Comparison of ENCODE assay signal across 1 cellular context in genomic region chr15:75193272-75193671, GRCh38.
TF ChIP-seq lines count a peak whose summit lies in the region.

No MANE protein-coding gene starts in this region.

TF ChIP-seq in GM23338, 12 proteins besides CTCF, POLR2A, EP300 and RAD21:
- TF ChIP-seq, protein P1, sequence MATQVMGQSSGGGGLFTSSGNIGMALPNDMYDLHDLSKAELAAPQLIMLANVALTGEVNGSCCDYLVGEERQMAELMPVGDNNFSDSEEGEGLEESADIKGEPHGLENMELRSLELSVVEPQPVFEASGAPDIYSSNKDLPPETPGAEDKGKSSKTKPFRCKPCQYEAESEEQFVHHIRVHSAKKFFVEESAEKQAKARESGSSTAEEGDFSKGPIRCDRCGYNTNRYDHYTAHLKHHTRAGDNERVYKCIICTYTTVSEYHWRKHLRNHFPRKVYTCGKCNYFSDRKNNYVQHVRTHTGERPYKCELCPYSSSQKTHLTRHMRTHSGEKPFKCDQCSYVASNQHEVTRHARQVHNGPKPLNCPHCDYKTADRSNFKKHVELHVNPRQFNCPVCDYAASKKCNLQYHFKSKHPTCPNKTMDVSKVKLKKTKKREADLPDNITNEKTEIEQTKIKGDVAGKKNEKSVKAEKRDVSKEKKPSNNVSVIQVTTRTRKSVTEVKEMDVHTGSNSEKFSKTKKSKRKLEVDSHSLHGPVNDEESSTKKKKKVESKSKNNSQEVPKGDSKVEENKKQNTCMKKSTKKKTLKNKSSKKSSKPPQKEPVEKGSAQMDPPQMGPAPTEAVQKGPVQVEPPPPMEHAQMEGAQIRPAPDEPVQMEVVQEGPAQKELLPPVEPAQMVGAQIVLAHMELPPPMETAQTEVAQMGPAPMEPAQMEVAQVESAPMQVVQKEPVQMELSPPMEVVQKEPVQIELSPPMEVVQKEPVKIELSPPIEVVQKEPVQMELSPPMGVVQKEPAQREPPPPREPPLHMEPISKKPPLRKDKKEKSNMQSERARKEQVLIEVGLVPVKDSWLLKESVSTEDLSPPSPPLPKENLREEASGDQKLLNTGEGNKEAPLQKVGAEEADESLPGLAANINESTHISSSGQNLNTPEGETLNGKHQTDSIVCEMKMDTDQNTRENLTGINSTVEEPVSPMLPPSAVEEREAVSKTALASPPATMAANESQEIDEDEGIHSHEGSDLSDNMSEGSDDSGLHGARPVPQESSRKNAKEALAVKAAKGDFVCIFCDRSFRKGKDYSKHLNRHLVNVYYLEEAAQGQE (IDR thresholded peaks at IDR 0.05; ENCODE audit: unreplicated experiment) = no peak
- TF ChIP-seq ZNF114 (CRISPR knock-in tag; IDR thresholded peaks at IDR 0.05) = no peak
